Comparison of ENCODE assay signal across 8 cellular contexts in genomic region chr1:211698161-211699026, GRCh38. TPM values are rescaled to one million over a fixed set of nuclear protein-coding genes. Genes with fewer than 3 reads are reported as not detected.
A peak's percentile ranks its signal among the peaks of the same experiment; 100 is the strongest.
DNase-seq lines count a peak whose midpoint lies in the region; ATAC-seq and TF ChIP-seq lines count a peak whose summit lies in the region.

No MANE protein-coding gene starts in this region.

- H3K79me2 ChIP-seq in DND-41 (ENCODE audit: insufficient read depth, low read length), result no peaks in the 10 kb centered on the region

- no peaks in the 10 kb centered on the region for H3K36me3 Mint-ChIP-seq in activated naive CD8-positive, alpha-beta T cell treated with anti-CD3 and anti-CD28 coated beads for 36 hours

- no peak overlapping the region for H3K27ac ChIP-seq in DND-41 (ENCODE audit: low read length)
- no peak overlapping the region for H3K27ac ChIP-seq in upper lobe of right lung

- H2AFZ ChIP-seq in DND-41 (ENCODE audit: low read depth, low read length), result no peak overlapping the region

- peak overlapping the region; percentile 50 for H3K4me3 Mint-ChIP-seq in activated naive CD8-positive, alpha-beta T cell treated with anti-CD3 and anti-CD28 coated beads for 36 hours

- H3K27me3 Mint-ChIP-seq in activated naive CD8-positive, alpha-beta T cell treated with anti-CD3 and anti-CD28 coated beads for 36 hours, result no peaks in the 10 kb centered on the region

- peaks cover 9% of the 10 kb centered on the region for H3K4me1 ChIP-seq in DND-41 (ENCODE audit: insufficient read depth, low read length)
- peaks cover 4% of the 10 kb centered on the region for H3K4me1 ChIP-seq in upper lobe of right lung

- H3K27ac Mint-ChIP-seq in activated naive CD8-positive, alpha-beta T cell treated with anti-CD3 and anti-CD28 coated beads for 36 hours, result no peak overlapping the region

- H3K4me1 Mint-ChIP-seq in activated naive CD8-positive, alpha-beta T cell treated with anti-CD3 and anti-CD28 coated beads for 36 hours, result peaks cover 32% of the 10 kb centered on the region

- intact Hi-C loops in cardiac septum (cut with DNase I), result loop anchor here (1.0 to 5.0 kb wide), 2 partner anchors 131 to 244 kb away; no protein-coding TSS in a partner anchor
- intact Hi-C loops in posterior vena cava (cut with DNase I), result loop anchor here in 1 of 2 donors (10.0 kb wide), 1 partner anchor 136 kb away; the partner anchor contains the start of gene LPGAT1
- intact Hi-C loops in upper lobe of right lung (cut with DNase I), result no loop called here

- H3K4me2 ChIP-seq in DND-41 (ENCODE audit: insufficient read depth, low read length), result no peak overlapping the region

- H3K9ac ChIP-seq in DND-41 (ENCODE audit: low read depth, low read length), result no peak overlapping the region

- ATAC-seq in DND-41 (ENCODE audit: insufficient read depth, low read depth) (peak; percentile 61), GM21825 (IDR thresholded peaks at IDR 0.05; ENCODE audit: unreplicated experiment) (peak; percentile 45), upper lobe of right lung (peak; percentile 97)

- TF ChIP-seq CTCF in DND-41 (IDR thresholded peaks at IDR 0.05; ENCODE audit: borderline replicate concordance, extremely low read depth, low read length, poor library complexity, severe bottlenecking) (peak; percentile 83), upper lobe of right lung (IDR thresholded peaks at IDR 0.05) (peak; percentile 94)

- H4K20me1 ChIP-seq in DND-41 (ENCODE audit: insufficient read depth, low read length), result no peaks in the 10 kb centered on the region

- H3K36me3 ChIP-seq in DND-41 (ENCODE audit: insufficient read depth, low read length), result no peaks in the 10 kb centered on the region
- H3K36me3 ChIP-seq in upper lobe of right lung, result no peaks in the 10 kb centered on the region

- DNase-seq in DND-41 (peak; percentile 44), LHCN-M2 (ENCODE audit: low read depth) (peak; percentile 19), SKM-1 (lab: John Stamatoyannopoulos, UW; ENCODE audit: unreplicated experiment) (peak; percentile 57), cardiac septum (ENCODE audit: low spot score) (peak; percentile 94), posterior vena cava (ENCODE audit: low spot score) (peak; percentile 93), upper lobe of right lung (peak; percentile 90)
- peak; percentile 83 for DNase-seq in activated naive CD8-positive, alpha-beta T cell treated with anti-CD3 and anti-CD28 coated beads for 36 hours

- H3K9me3 ChIP-seq in DND-41 (ENCODE audit: insufficient read depth, low read length, severe bottlenecking), result no peaks in the 10 kb centered on the region
- H3K9me3 ChIP-seq in upper lobe of right lung, result no peaks in the 10 kb centered on the region

- no peak overlapping the region for H3K4me3 ChIP-seq in DND-41 (ENCODE audit: low read depth in 1 of 2, low read length in 2 of 2)
- H3K4me3 ChIP-seq in upper lobe of right lung, result peak overlapping the region; percentile 10

- H3K9me3 Mint-ChIP-seq in activated naive CD8-positive, alpha-beta T cell treated with anti-CD3 and anti-CD28 coated beads for 36 hours, result peaks cover 4% of the 10 kb centered on the region

- H3K27me3 ChIP-seq in DND-41 (ENCODE audit: insufficient read depth, low read length, poor library complexity), result peaks cover 4% of the 10 kb centered on the region
- H3K27me3 ChIP-seq in upper lobe of right lung, result no peaks in the 10 kb centered on the region

RNA-seq across cellular contexts. Expression of gene NEK2, which starts 23.0 kb away (rescaled TPM):
- total RNA-seq in LHCN-M2 (2014; rRNA removed) (54.4 and 54.9 TPM in 2 replicates), cardiac septum (not detected), posterior vena cava (not detected), upper lobe of right lung (0.35 TPM)
- polyA plus RNA-seq in LHCN-M2 (2012), result 10.7 TPM
- total RNA-seq in activated naive CD8-positive, alpha-beta T cell treated with anti-CD3 and anti-CD28 coated beads for 36 hours, result 10 to 100 TPM; 24.2 TPM

Comparison
In these comparisons a context has a peak if more than half of its experiments do, and no peak if none do; other contexts are left out.
1. ATAC-seq: peak in every context shown above with its lines; median percentile 97 in upper lobe of right lung; 61 in DND-41; 45 in GM21825.
2. DNase-seq: peak in every context shown above with its lines; median percentile 94 in cardiac septum; 93 in posterior vena cava; 90 in upper lobe of right lung; 83 in activated naive CD8-positive, alpha-beta T cell treated with anti-CD3 and anti-CD28 coated beads for 36 hours; 57 in SKM-1; 44 in DND-41; 19 in LHCN-M2.
3. RNA of gene NEK2, which starts 23.0 kb away (total RNA-seq): 54.4 to 54.9 TPM in LHCN-M2 and 24.2 TPM in activated naive CD8-positive, alpha-beta T cell treated with anti-CD3 and anti-CD28 coated beads for 36 hours; 0.35 TPM in upper lobe of right lung (single experiment), not detected in posterior vena cava and not detected in cardiac septum (single experiment); every median in the first group is over 10 times any median in the second.